Comparison of ENCODE assay signal across 8 cellular contexts in the genomic region with DNA sequence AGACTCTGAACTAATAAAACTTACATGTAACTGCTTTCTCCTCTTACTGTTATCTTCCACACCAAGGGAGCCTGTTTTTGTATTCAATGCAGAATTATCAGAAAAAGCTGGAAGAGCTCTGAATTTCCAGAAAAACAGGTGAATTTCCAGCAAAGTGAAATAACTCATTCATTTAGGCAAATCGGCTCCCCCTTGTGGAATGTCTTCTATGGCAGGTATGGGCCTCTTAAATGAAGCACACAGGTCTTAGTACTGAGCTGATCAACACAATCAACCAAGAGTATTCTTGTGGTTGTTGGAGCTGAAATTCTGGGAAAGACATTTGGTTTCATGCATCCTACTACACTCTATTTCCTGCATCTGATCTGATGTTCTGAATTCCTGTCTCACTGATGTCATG. TPM values are rescaled to one million over a fixed set of nuclear protein-coding genes. Genes with fewer than 3 reads are reported as not detected.
DNase-seq lines count a peak whose midpoint lies in the region; ATAC-seq and TF ChIP-seq lines count a peak whose summit lies in the region.

No MANE protein-coding gene starts in this region.

- TF ChIP-seq POLR2A in thyroid gland (IDR thresholded peaks at IDR 0.05), result no peak

- intact Hi-C loops in thyroid gland (cut with DNase I), result no loop called here

- no peaks in the 10 kb centered on the region for H3K9me3 ChIP-seq in thyroid gland

- H3K36me3 ChIP-seq in thyroid gland, result no peaks in the 10 kb centered on the region

- no peaks in the 10 kb centered on the region for H3K4me1 ChIP-seq in thyroid gland

- DNase-seq in OCI-M1 (lab: John Stamatoyannopoulos, UW) (peak; percentile 52), fibroblast of villous mesenchyme (ENCODE audit: low read depth) (peak; percentile 42), thyroid gland (peak; percentile 33 to 35), GOT3 (lab: John Stamatoyannopoulos, UW) (no peak)

- TF ChIP-seq CTCF in 22Rv1 (IDR thresholded peaks at IDR 0.05), result peak; percentile 75
- peak; percentile 55 for TF ChIP-seq CTCF in fibroblast of villous mesenchyme (IDR thresholded peaks at IDR 0.05; ENCODE audit: insufficient read depth, low read depth, low read length)
- TF ChIP-seq CTCF in thyroid gland (IDR thresholded peaks at IDR 0.05), result peak in 4 of 6 experiments; percentile 17 to 57 (median 51)

- H3K4me3 ChIP-seq in fibroblast of villous mesenchyme (ENCODE audit: low read depth, low read length) (no peak overlapping the region), thyroid gland (replicated peaks in 1 of 3) (no peak overlapping the region)

- ATAC-seq in GM18502 (IDR thresholded peaks at IDR 0.05; ENCODE audit: poor library complexity, unreplicated experiment) (peak; percentile 48), HG03175 (IDR thresholded peaks at IDR 0.05; ENCODE audit: unreplicated experiment) (no peak), esophagus mucosa (no peak)

- H3K27me3 ChIP-seq in thyroid gland, result no peaks in the 10 kb centered on the region

- 10 to 14% methylated on average over 1 of the region's 1 CpG for WGBS in thyroid gland, 2 donors

- H3K27ac ChIP-seq in 22Rv1 (no peak overlapping the region), thyroid gland (no peak overlapping the region)

RNA-seq across cellular contexts. Expression of a gene that starts 31.0 kb away (rescaled TPM):
- 31.2 and 41.0 TPM in 2 replicates for total RNA-seq in fibroblast of villous mesenchyme
- 100 to 1,000 TPM in 2 of 4 donors, 10 to 100 TPM in 2; 81.6 to 207 (median 132) TPM for total RNA-seq in thyroid gland
- 9.2 TPM for total RNA-seq in esophagus mucosa
